In the genomic region with DNA sequence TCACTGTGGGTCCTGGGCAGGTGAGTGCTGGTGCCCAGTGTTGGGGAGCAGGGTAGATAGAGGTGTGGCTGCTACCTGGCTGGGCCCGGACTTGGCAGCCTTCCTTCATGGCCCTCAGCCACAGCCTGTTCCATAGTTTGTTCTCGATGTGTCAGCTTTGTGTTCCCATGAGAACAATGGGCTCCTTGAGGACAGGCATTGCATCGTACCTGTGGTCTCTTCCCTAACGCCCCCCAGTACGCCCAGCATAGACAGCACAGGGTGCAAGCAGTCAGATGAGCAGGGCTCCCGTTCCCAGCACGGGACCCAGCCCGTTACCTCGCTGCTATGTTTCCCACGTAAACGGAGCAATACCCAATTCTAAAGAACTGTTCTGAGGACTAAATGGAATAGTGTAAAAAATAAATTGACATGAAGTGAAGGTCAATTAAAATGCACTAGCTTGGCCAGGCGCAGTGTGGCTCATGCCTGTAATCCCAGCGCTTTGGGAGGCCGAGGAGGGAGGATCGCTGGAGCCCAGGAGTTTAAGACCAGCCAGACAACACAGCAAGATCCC, we compare ENCODE assay signal across 8 cellular contexts. TPM values are rescaled to one million over a fixed set of nuclear protein-coding genes. Genes with fewer than 3 reads are reported as not detected.
A peak's percentile ranks its signal among the peaks of the same experiment; 100 is the strongest.
DNase-seq lines count a peak whose midpoint lies in the region; ATAC-seq and TF ChIP-seq lines count a peak whose summit lies in the region.

No MANE protein-coding gene starts in this region.

- no peak for TF ChIP-seq CTCF in DOHH2 (IDR thresholded peaks at IDR 0.05; ENCODE audit: low read depth, low read length, poor library complexity, severe bottlenecking)
- no peak for TF ChIP-seq CTCF in RWPE2 (IDR thresholded peaks at IDR 0.05; ENCODE audit: poor library complexity, severe bottlenecking)
- TF ChIP-seq CTCF in fibroblast of pulmonary artery (IDR thresholded peaks at IDR 0.05; ENCODE audit: low read length, missing control alignments): no peak
- no peak for TF ChIP-seq CTCF in progenitor cell of endocrine pancreas (IDR thresholded peaks at IDR 0.05; ENCODE audit: unreplicated experiment)

- H3K27ac Mint-ChIP-seq in progenitor cell of endocrine pancreas: peak overlapping the region; percentile 84

- no peaks in the 10 kb centered on the region for H3K9me3 Mint-ChIP-seq in progenitor cell of endocrine pancreas (ENCODE audit: low read depth)

- DNase-seq in RWPE2 (ENCODE audit: low spot score): no peak
- DNase-seq in fibroblast of pulmonary artery (ENCODE audit: low read depth): no peak
- no peak for DNase-seq in progenitor cell of endocrine pancreas (ENCODE audit: low spot score, unreplicated experiment)
- no peak for DNase-seq in stimulated activated CD4-positive, alpha-beta T cell treated with anti-CD3 and anti-CD28 coated beads, Interleukin-4, amount 100 ng/mL, for 24 hours
- no peak for DNase-seq in SW 1271 (lab: John Stamatoyannopoulos, UW)
- DNase-seq in NCI-H82 (lab: John Stamatoyannopoulos, UW): no peak
- no peak for DNase-seq in stimulated activated CD4-positive, alpha-beta T cell treated with anti-CD3 and anti-CD28 coated beads, Interleukin-4, amount 100 ng/mL, for 4 hours

- peaks cover 41% of the 10 kb centered on the region for H3K79me2 ChIP-seq in DOHH2 (ENCODE audit: control insufficient read depth, low read length)

- H3K27me3 ChIP-seq in DOHH2 (ENCODE audit: control insufficient read depth, low read length) (peaks cover 45% of the 10 kb centered on the region), RWPE2 (ENCODE audit: insufficient read depth, poor library complexity, severe bottlenecking) (no peaks in the 10 kb centered on the region)

- H3K4me3 Mint-ChIP-seq in progenitor cell of endocrine pancreas (ENCODE audit: low read depth): peak overlapping the region; percentile 83

- H3K36me3 ChIP-seq in DOHH2 (ENCODE audit: control insufficient read depth, low read length) (peaks cover 25% of the 10 kb centered on the region), RWPE2 (ENCODE audit: low read depth) (peaks cover 18% of the 10 kb centered on the region)

- no peak; the same call in 2 of the 3 replicates for ATAC-seq in RWPE2 (ENCODE audit: low read depth)

- peaks cover 20% of the 10 kb centered on the region for H3K4me1 Mint-ChIP-seq in progenitor cell of endocrine pancreas (ENCODE audit: low read depth)

- H3K36me3 Mint-ChIP-seq in progenitor cell of endocrine pancreas (ENCODE audit: insufficient read depth): no peaks in the 10 kb centered on the region

- H3K4me2 ChIP-seq in DOHH2 (ENCODE audit: low read length): peak overlapping the region; percentile 71

- peaks cover 8% of the 10 kb centered on the region for H3K27me3 Mint-ChIP-seq in progenitor cell of endocrine pancreas

- H3K4me1 ChIP-seq in DOHH2 (ENCODE audit: control insufficient read depth, low read length) (peaks cover 24% of the 10 kb centered on the region), RWPE2 (ENCODE audit: insufficient read depth, poor library complexity, severe bottlenecking) (peaks cover 5% of the 10 kb centered on the region)

- H3K9me3 ChIP-seq in DOHH2 (ENCODE audit: control insufficient read depth, insufficient read depth, low read length): no peaks in the 10 kb centered on the region
- no peaks in the 10 kb centered on the region for H3K9me3 ChIP-seq in RWPE2 (ENCODE audit: severe bottlenecking)

- peaks cover 15% of the 10 kb centered on the region for H4K20me1 ChIP-seq in DOHH2 (ENCODE audit: control insufficient read depth, insufficient read depth, low read depth, low read length)

- H3K27ac ChIP-seq in DOHH2 (ENCODE audit: low read depth, low read length): no peak overlapping the region
- H3K27ac ChIP-seq in RWPE2 (ENCODE audit: poor library complexity, severe bottlenecking): peak overlapping the region; percentile 52

- peaks cover 6% of the 10 kb centered on the region for H3F3A ChIP-seq in DOHH2 (ENCODE audit: control insufficient read depth, insufficient read depth)

- H3K4me3 ChIP-seq in DOHH2 (ENCODE audit: low read length) (peak overlapping the region; percentile 81), RWPE2 (ENCODE audit: severe bottlenecking) (peak overlapping the region; percentile 44), fibroblast of pulmonary artery (replicated peaks; ENCODE audit: low read depth, low read length) (peak overlapping the region; percentile 92)

- H3K9me2 ChIP-seq in DOHH2 (replicated peaks; ENCODE audit: control insufficient read depth, low read length): no peaks in the 10 kb centered on the region

RNA-seq across cellular contexts. Expression of a gene that starts 0.8 kb away (rescaled TPM):
- 33.1 and 36.0 TPM in 2 replicates for total RNA-seq in progenitor cell of endocrine pancreas

RNA-seq across cellular contexts. Expression of a gene that starts 18.4 kb away (rescaled TPM):
- total RNA-seq in progenitor cell of endocrine pancreas: 0.41 and 0.47 TPM in 2 replicates
